ENCODE assay signal across 8 cellular contexts in the genomic region with DNA sequence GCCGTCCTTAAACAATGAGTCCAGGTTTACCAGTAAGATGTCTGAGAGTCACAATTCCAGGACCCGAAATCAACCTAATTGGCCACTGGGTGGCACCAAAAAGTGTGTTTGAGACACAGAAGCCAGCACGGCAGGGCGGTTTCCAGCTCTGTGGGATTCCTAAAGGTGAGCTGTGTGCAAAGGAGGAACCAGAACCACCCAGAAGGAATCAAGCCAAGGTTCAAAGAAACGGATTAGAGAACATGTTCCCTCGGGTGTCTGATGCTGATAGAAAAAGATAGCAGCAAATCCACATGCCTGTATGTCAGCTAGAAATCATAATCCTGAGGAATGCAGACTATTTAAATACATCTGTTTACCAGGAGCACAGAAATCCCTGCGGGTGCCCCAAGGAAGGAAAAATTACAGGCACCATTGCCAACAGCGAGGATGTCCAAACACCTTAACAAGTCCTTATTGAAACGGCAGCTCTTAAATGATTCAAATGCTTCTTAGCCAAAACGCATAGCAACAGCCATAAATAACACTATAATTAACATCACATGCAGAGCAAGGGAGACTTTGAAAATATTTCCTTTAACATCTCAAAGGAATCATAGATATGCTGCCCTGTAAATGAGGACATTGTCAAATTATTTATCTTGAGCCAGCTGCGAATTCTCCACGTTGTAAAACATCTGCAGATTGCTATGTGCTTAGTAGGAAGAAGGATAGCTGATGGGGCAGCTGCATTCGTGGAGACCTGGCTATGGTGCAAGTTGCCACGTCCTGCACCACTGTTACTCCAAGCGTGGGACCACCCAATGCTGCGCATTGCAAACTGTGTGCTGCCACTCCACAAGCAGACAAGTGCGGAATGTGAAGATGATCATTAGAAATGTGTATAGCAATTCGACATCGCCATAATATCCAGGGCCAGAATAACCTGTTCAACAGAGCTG.
A peak's percentile ranks its signal among the peaks of the same experiment; 100 is the strongest.
DNase-seq lines count a peak whose midpoint lies in the region; ATAC-seq and TF ChIP-seq lines count a peak whose summit lies in the region.

No MANE protein-coding gene starts in this region.

- no peak overlapping the region for H3K4me3 ChIP-seq in MM.1S (ENCODE audit: low read length)
- H3K4me3 ChIP-seq in SJSA1: no peak overlapping the region
- H3K4me3 ChIP-seq in adrenal gland: no peak overlapping the region

- H3K4me1 ChIP-seq in MM.1S (ENCODE audit: low read length) (peaks cover 10% of the 10 kb centered on the region; the same call in 1 of the 2 replicates), SJSA1 (replicated peaks) (no peaks in the 10 kb centered on the region), adrenal gland (replicated peaks in 1 of 2) (no peaks in the 10 kb centered on the region)

- no peaks in the 10 kb centered on the region for H3K27me3 ChIP-seq in MM.1S (replicated peaks; ENCODE audit: insufficient read depth, low read length)
- no peaks in the 10 kb centered on the region for H3K27me3 ChIP-seq in SJSA1 (replicated peaks)
- no peaks in the 10 kb centered on the region for H3K27me3 ChIP-seq in adrenal gland

- ATAC-seq in GM21717 (IDR thresholded peaks at IDR 0.05; ENCODE audit: unreplicated experiment) (peak; percentile 64), left cardiac atrium (peak; percentile 74 to 83)

- H3K79me2 ChIP-seq in MM.1S (ENCODE audit: low read length): no peaks in the 10 kb centered on the region

- TF ChIP-seq POLR2A in adrenal gland (IDR thresholded peaks at IDR 0.05): no peak

- H2AFZ ChIP-seq in MM.1S (ENCODE audit: low read length): no peak overlapping the region

- no peaks in the 10 kb centered on the region for H4K20me1 ChIP-seq in MM.1S (ENCODE audit: insufficient read depth, low read length)

- no peak overlapping the region for H3K27ac ChIP-seq in MM.1S (ENCODE audit: low read length)
- H3K27ac ChIP-seq in SJSA1: no peak overlapping the region
- H3K27ac ChIP-seq in adrenal gland: no peak overlapping the region

- peak; percentile 75 for TF ChIP-seq CTCF in MM.1S (IDR thresholded peaks at IDR 0.05; ENCODE audit: low read length)
- TF ChIP-seq CTCF in adrenal gland (IDR thresholded peaks at IDR 0.05): peak; percentile 52 to 78 (median 66)

- H3F3A ChIP-seq in MM.1S (ENCODE audit: insufficient read depth, low read length): no peaks in the 10 kb centered on the region

- H3K4me2 ChIP-seq in MM.1S (ENCODE audit: low read depth, low read length): no peak overlapping the region

- H3K9me2 ChIP-seq in MM.1S (replicated peaks; ENCODE audit: insufficient read depth, low read length): no peaks in the 10 kb centered on the region

- intact Hi-C loops in adrenal gland (cut with DNase I) (loop anchor here in 1 of 2 donors (5.0 to 10.0 kb wide), 2 partner anchors 230 to 358 kb away; no protein-coding TSS in a partner anchor), left cardiac atrium (cut with DNase I) (loop anchor here (5.0 to 10.0 kb wide), 5 partner anchors 218 to 1028 kb away; partner anchors contain the start of gene CCNT2 (in 1 of the 2))

- H3K36me3 ChIP-seq in MM.1S (replicated peaks; ENCODE audit: insufficient read depth, low read length) (no peaks in the 10 kb centered on the region), SJSA1 (no peaks in the 10 kb centered on the region), adrenal gland (replicated peaks in 1 of 2) (no peaks in the 10 kb centered on the region)

- WGBS in adrenal gland, 4 donors: 41 to 47% (median 45%) methylated on average over 18 to 19 of the region's 19 CpGs

- no peaks in the 10 kb centered on the region for H3K9me3 ChIP-seq in MM.1S (replicated peaks; ENCODE audit: insufficient read depth, low read length)
- H3K9me3 ChIP-seq in SJSA1 (replicated peaks): no peaks in the 10 kb centered on the region
- no peaks in the 10 kb centered on the region for H3K9me3 ChIP-seq in adrenal gland (replicated peaks in 1 of 3)

- DNase-seq in DMS153 treated with DMSO at 0.1 percent for 48 hours (lab: John Stamatoyannopoulos, UW; ENCODE audit: unreplicated experiment) (peak; percentile 48), MM.1S (peak; percentile 78), SJSA1 (ENCODE audit: low read depth in 1 of 2, low spot score in 2 of 2) (peak; percentile 32 to 64), adrenal gland (peak; percentile 65 to 91 (median 82)), left cardiac atrium (peak; percentile 74), renal cortical epithelial cell (ENCODE audit: low read depth) (peak; percentile 61), mesenteric fat pad (ENCODE audit: low spot score) (no peak)

- H3K9ac ChIP-seq in MM.1S (ENCODE audit: low read length): no peak overlapping the region
